In genomic region chr13:39602277-39602613, GRCh38 we compare ENCODE assay signal across 9 cellular contexts. TPM values are rescaled to one million over a fixed set of nuclear protein-coding genes. Genes with fewer than 3 reads are reported as not detected.
DNase-seq lines count a peak whose midpoint lies in the region; ATAC-seq and TF ChIP-seq lines count a peak whose summit lies in the region.
"Had no signal": no experiment of that assay in that cellular context is flagged by ENCODE, and none has a peak within 500 bp of the region (broad histone marks: within the 10 kb centered on the region; RNA-seq: fewer than 3 reads in every experiment).

No MANE protein-coding gene starts in this region.

- H3K27me3 ChIP-seq in tibial nerve: no peaks in the 10 kb centered on the region

- DNase-seq in stimulated activated CD4-positive, alpha-beta T cell treated with anti-CD3 and anti-CD28 coated beads, Interleukin-1b, Interleukin-23, amount 100 ng/mL, for 48 hours: peak; percentile 1
- no peak for DNase-seq in stimulated activated CD4-positive, alpha-beta T cell treated with anti-CD3 and anti-CD28 coated beads, Interleukin-2, amount 100 ng/mL, for 48 hours
- peak; percentile 26 for DNase-seq in activated CD8-positive, alpha-beta T cell treated with anti-CD3 and anti-CD28 coated beads for 36 hours
- DNase-seq in immature natural killer cell: no peak
- no peak for DNase-seq in tibial nerve (ENCODE audit: low spot score in 2 of 2)
- no peak for DNase-seq in iPS-NIHi11 (ENCODE audit: low spot score)
- DNase-seq in cerebellar cortex (ENCODE audit: low spot score): no peak

- no peaks in the 10 kb centered on the region for H3K36me3 ChIP-seq in tibial nerve
- H3K36me3 ChIP-seq: neutrophil had no signal

- intact Hi-C loops in activated CD8-positive, alpha-beta T cell treated with anti-CD3 and anti-CD28 coated beads for 36 hours (cut with micrococcal nuclease): no loop called here

- no peak for TF ChIP-seq CTCF in activated CD8-positive, alpha-beta T cell treated with anti-CD3 and anti-CD28 coated beads for 36 hours (IDR thresholded peaks at IDR 0.05)
- peak in 1 of 5 experiments; percentile 4 for TF ChIP-seq CTCF in tibial nerve (IDR thresholded peaks at IDR 0.05)

- H3K27ac ChIP-seq in tibial nerve: peak overlapping the region; percentile 49 to 93 (median 84)
- H3K27ac ChIP-seq: neutrophil had no signal

- H3K9me3 ChIP-seq in tibial nerve: no peaks in the 10 kb centered on the region
- H3K9me3 ChIP-seq: neutrophil had no signal

- ATAC-seq in HG03066 (IDR thresholded peaks at IDR 0.05; ENCODE audit: low read depth, unreplicated experiment): peak; percentile 34
- peak; percentile 14 for ATAC-seq in activated CD8-positive, alpha-beta T cell treated with anti-CD3 and anti-CD28 coated beads for 36 hours

- H3K4me1 ChIP-seq in tibial nerve: peaks cover 0 to 25% (median 3%) of the 10 kb centered on the region in 4 donors

- peaks cover 9% of the 10 kb centered on the region for H3K4me1 Mint-ChIP-seq in activated CD8-positive, alpha-beta T cell treated with anti-CD3 and anti-CD28 coated beads for 36 hours (ENCODE audit: low read depth)
- peaks cover 8 to 15% of the 10 kb centered on the region in 2 donors for H3K4me1 Mint-ChIP-seq in immature natural killer cell

- TF ChIP-seq EP300 in tibial nerve (IDR thresholded peaks at IDR 0.05): no peak

- POLR2A ChIA-PET in activated CD8-positive, alpha-beta T cell treated with anti-CD3 and anti-CD28 coated beads for 36 hours (lab: Charles Lee): no interaction called here

- H3K4me3 Mint-ChIP-seq in activated CD8-positive, alpha-beta T cell treated with anti-CD3 and anti-CD28 coated beads for 36 hours: peak overlapping the region; percentile 70
- H3K4me3 Mint-ChIP-seq in immature natural killer cell: peak overlapping the region; percentile 9 to 62 (median 27)

- H3K27ac Mint-ChIP-seq in activated CD8-positive, alpha-beta T cell treated with anti-CD3 and anti-CD28 coated beads for 36 hours: no peak overlapping the region
- H3K27ac Mint-ChIP-seq in immature natural killer cell: no peak overlapping the region

- TF ChIP-seq POLR2A in tibial nerve (IDR thresholded peaks at IDR 0.05): no peak

- H3K9me3 Mint-ChIP-seq in activated CD8-positive, alpha-beta T cell treated with anti-CD3 and anti-CD28 coated beads for 36 hours: no peaks in the 10 kb centered on the region
- no peaks in the 10 kb centered on the region for H3K9me3 Mint-ChIP-seq in immature natural killer cell

- peaks cover 49% of the 10 kb centered on the region for H3K27me3 Mint-ChIP-seq in activated CD8-positive, alpha-beta T cell treated with anti-CD3 and anti-CD28 coated beads for 36 hours
- H3K27me3 Mint-ChIP-seq in immature natural killer cell (ENCODE audit: low read depth in 3 of 3): peaks cover 7 to 18% (median 14%) of the 10 kb centered on the region in 3 donors

- CTCF ChIA-PET in activated CD8-positive, alpha-beta T cell treated with anti-CD3 and anti-CD28 coated beads for 36 hours (lab: Charles Lee): interaction anchor here (0.7 to 5.5 kb wide), 3 partner anchors 10 to 291 kb away, joined by 3 to 31 read pairs (median 3); no protein-coding TSS in a partner anchor

- 0 to 1% methylated on average over 11 of the region's 11 CpGs for WGBS in tibial nerve, 2 donors

- H3K4me3 ChIP-seq in tibial nerve: peak overlapping the region; percentile 54 to 86 (median 70)

- H3K36me3 Mint-ChIP-seq in activated CD8-positive, alpha-beta T cell treated with anti-CD3 and anti-CD28 coated beads for 36 hours (ENCODE audit: low read depth): no peaks in the 10 kb centered on the region
- H3K36me3 Mint-ChIP-seq in immature natural killer cell: no peaks in the 10 kb centered on the region

RNA-seq across cellular contexts. Expression of gene LHFPL6, which starts 0.7 kb away (rescaled TPM):
- total RNA-seq in activated CD8-positive, alpha-beta T cell treated with anti-CD3 and anti-CD28 coated beads for 36 hours: under 1 TPM; 0.60 to 0.74 TPM
- polyA plus RNA-seq in immature natural killer cell: 1 to 10 TPM in 1 of 3 donors, under 1 TPM in 1, not detected in 1; 0.52 to 1.3 TPM
- total RNA-seq in tibial nerve: 100 to 1,000 TPM; 113 to 177 (median 146) TPM

RNA-seq across cellular contexts. Expression of gene COG6, which starts 53.2 kb away (rescaled TPM):
- 10 to 100 TPM; 25.5 to 26.4 TPM for total RNA-seq in activated CD8-positive, alpha-beta T cell treated with anti-CD3 and anti-CD28 coated beads for 36 hours
- polyA plus RNA-seq in immature natural killer cell: 10 to 100 TPM; 13.2 to 15.4 (median 15.1) TPM
- total RNA-seq in tibial nerve: 10 to 100 TPM; 15.1 to 24.0 (median 17.0) TPM

Comparison
In these comparisons a context has a peak if more than half of its experiments do, and no peak if none do; other contexts are left out.
1. DNase-seq: peak in stimulated activated CD4-positive, alpha-beta T cell treated with anti-CD3 and anti-CD28 coated beads, Interleukin-1b, Interleukin-23, amount 100 ng/mL, for 48 hours (single experiment) and activated CD8-positive, alpha-beta T cell treated with anti-CD3 and anti-CD28 coated beads for 36 hours (single experiment); none in stimulated activated CD4-positive, alpha-beta T cell treated with anti-CD3 and anti-CD28 coated beads, Interleukin-2, amount 100 ng/mL, for 48 hours (0 of 2), immature natural killer cell (0 of 3), tibial nerve (0 of 2), iPS-NIHi11 (single experiment) and cerebellar cortex (single experiment).
2. RNA of gene LHFPL6, which starts 0.7 kb away (total RNA-seq): 113 to 177 TPM in tibial nerve; 0.60 to 0.74 TPM in activated CD8-positive, alpha-beta T cell treated with anti-CD3 and anti-CD28 coated beads for 36 hours; every median in the first group is over 10 times any median in the second.